In the genomic region with DNA sequence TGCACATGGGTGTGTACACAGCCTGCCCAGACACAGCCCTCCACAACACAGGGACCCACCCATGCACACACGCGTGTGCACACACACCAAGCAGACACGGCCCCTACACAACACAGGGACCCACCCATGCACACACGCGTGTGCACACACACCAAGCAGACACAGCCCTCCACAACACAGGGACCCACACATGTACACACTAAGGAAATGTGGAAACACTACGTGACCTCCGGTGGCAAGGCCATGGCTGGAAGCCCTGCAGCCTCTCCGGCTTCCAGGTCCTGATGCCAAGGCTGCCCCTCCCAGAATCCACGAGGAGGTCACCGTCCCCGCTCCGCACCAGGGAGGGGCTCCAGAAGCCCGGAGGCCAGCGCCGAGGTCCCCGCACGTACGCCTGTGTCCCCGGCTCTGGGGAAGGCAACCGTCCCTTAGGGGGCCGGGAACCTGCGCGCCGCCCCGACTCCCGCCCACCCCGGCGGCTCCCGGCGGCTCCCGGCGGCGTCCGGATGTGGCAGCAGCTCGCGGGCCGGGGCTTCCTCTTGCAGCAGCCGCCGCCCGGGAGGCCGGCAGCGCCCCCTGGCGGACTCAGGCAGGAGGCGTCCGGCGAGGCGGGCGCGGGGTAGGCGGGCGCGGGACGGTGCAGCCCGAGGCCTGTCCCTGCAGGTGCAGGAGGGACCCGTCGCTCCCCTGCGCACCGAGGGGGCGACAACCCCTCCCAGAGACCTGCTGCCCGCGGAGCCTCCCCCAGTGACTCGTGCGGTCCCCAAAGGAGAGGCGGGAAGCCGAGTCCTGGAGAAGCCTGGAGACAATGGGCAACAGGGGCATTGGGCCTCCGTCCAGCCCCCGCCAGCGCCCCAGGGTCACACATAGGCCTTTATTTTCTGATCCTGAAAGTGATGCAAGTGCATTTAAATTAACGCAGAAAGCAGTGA, we compare ENCODE assay signal across 1 cellular context.
A peak's percentile ranks its signal among the peaks of the same experiment; 100 is the strongest.
TF ChIP-seq lines count a peak whose summit lies in the region.

No MANE protein-coding gene starts in this region.

TF ChIP-seq in K562, 482 proteins besides CTCF, POLR2A, EP300 and RAD21 (continued from another document):
- TF ChIP-seq, protein P1, sequence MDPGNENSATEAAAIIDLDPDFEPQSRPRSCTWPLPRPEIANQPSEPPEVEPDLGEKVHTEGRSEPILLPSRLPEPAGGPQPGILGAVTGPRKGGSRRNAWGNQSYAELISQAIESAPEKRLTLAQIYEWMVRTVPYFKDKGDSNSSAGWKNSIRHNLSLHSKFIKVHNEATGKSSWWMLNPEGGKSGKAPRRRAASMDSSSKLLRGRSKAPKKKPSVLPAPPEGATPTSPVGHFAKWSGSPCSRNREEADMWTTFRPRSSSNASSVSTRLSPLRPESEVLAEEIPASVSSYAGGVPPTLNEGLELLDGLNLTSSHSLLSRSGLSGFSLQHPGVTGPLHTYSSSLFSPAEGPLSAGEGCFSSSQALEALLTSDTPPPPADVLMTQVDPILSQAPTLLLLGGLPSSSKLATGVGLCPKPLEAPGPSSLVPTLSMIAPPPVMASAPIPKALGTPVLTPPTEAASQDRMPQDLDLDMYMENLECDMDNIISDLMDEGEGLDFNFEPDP (CRISPR knock-in tag; IDR thresholded peaks at IDR 0.05): no peak
- 0 out of 2 replicates have a peak, but pooled peaks have one; percentile 8 for TF ChIP-seq KLF16 (IDR thresholded peaks at IDR 0.05)
- no peak for TF ChIP-seq MAFF (IDR thresholded peaks at IDR 0.05; ENCODE audit: low read length)
- TF ChIP-seq, protein P2, sequence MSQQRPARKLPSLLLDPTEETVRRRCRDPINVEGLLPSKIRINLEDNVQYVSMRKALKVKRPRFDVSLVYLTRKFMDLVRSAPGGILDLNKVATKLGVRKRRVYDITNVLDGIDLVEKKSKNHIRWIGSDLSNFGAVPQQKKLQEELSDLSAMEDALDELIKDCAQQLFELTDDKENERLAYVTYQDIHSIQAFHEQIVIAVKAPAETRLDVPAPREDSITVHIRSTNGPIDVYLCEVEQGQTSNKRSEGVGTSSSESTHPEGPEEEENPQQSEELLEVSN (IDR thresholded peaks at IDR 0.05; ENCODE audit: borderline replicate concordance in 1 of 2, extremely low read depth in 1 of 2, insufficient read depth in 1 of 2, insufficient read length in 1 of 2, low read depth in 1 of 2, low read length in 1 of 2, poor library complexity in 1 of 2, severe bottlenecking in 1 of 2): peak in 1 of 2 experiments; percentile 60
- TF ChIP-seq CBFA2T3 (IDR thresholded peaks at IDR 0.05): no peak
- TF ChIP-seq HSF4 (CRISPR knock-in tag; IDR thresholded peaks at IDR 0.05; ENCODE audit: borderline replicate concordance): no peak
- TF ChIP-seq, protein P3, sequence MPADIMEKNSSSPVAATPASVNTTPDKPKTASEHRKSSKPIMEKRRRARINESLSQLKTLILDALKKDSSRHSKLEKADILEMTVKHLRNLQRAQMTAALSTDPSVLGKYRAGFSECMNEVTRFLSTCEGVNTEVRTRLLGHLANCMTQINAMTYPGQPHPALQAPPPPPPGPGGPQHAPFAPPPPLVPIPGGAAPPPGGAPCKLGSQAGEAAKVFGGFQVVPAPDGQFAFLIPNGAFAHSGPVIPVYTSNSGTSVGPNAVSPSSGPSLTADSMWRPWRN (IDR thresholded peaks at IDR 0.05; ENCODE audit: low read depth): no peak
- TF ChIP-seq RBFOX2 (IDR thresholded peaks at IDR 0.05; ENCODE audit: low read depth, low read length): peak; percentile 46; the same call in 1 of the 2 replicates
- TF ChIP-seq OTX1 (CRISPR knock-in tag; IDR thresholded peaks at IDR 0.05): no peak
- TF ChIP-seq, protein P4, sequence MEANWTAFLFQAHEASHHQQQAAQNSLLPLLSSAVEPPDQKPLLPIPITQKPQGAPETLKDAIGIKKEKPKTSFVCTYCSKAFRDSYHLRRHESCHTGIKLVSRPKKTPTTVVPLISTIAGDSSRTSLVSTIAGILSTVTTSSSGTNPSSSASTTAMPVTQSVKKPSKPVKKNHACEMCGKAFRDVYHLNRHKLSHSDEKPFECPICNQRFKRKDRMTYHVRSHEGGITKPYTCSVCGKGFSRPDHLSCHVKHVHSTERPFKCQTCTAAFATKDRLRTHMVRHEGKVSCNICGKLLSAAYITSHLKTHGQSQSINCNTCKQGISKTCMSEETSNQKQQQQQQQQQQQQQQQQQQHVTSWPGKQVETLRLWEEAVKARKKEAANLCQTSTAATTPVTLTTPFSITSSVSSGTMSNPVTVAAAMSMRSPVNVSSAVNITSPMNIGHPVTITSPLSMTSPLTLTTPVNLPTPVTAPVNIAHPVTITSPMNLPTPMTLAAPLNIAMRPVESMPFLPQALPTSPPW (CRISPR knock-in tag; IDR thresholded peaks at IDR 0.05): peak; percentile 43; the same call in 1 of the 2 replicates
- no peak for TF ChIP-seq TAF1 (IDR thresholded peaks at IDR 0.05; ENCODE audit: control insufficient read depth, extremely low read depth, insufficient read depth, low read length, severe bottlenecking)
- TF ChIP-seq, protein P5, sequence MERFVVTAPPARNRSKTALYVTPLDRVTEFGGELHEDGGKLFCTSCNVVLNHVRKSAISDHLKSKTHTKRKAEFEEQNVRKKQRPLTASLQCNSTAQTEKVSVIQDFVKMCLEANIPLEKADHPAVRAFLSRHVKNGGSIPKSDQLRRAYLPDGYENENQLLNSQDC (CRISPR knock-in tag; IDR thresholded peaks at IDR 0.05): no peak
- peak; percentile 20 to 29; a peak in 2 of 4 replicates for TF ChIP-seq NRF1 (conservative IDR thresholded peaks at IDR 0.05 in 1 of 2, IDR thresholded peaks at IDR 0.05 in 1 of 2)
- TF ChIP-seq FOXA3 (CRISPR knock-in tag; conservative IDR thresholded peaks at IDR 0.05 in 1 of 2, IDR thresholded peaks at IDR 0.05 in 1 of 2): no peak
- no peak for TF ChIP-seq BHLHE40 (IDR thresholded peaks at IDR 0.05; ENCODE audit: low read length)
- TF ChIP-seq ZNF444 (CRISPR knock-in tag; IDR thresholded peaks at IDR 0.05): no peak
- TF ChIP-seq, protein P6, sequence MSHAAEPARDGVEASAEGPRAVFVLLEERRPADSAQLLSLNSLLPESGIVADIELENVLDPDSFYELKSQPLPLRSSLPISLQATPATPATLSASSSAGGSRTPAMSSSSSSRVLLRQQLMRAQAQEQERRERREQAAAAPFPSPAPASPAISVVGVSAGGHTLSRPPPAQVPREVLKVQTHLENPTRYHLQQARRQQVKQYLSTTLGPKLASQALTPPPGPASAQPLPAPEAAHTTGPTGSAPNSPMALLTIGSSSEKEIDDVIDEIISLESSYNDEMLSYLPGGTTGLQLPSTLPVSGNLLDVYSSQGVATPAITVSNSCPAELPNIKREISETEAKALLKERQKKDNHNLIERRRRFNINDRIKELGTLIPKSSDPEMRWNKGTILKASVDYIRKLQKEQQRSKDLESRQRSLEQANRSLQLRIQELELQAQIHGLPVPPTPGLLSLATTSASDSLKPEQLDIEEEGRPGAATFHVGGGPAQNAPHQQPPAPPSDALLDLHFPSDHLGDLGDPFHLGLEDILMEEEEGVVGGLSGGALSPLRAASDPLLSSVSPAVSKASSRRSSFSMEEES (CRISPR knock-in tag; IDR thresholded peaks at IDR 0.05): no peak
- TF ChIP-seq ETV5 (CRISPR knock-in tag; IDR thresholded peaks at IDR 0.05; ENCODE audit: low read depth): 0 out of 2 replicates have a peak, but pooled peaks have one; percentile 22
- peak in 1 of 3 experiments; percentile 23 for TF ChIP-seq YY1 (IDR thresholded peaks at IDR 0.05; ENCODE audit: borderline replicate concordance in 1 of 3, control insufficient read depth in 1 of 3, extremely low read depth in 1 of 3, insufficient read depth in 3 of 3, insufficient read length in 1 of 3, insufficient replicate concordance in 2 of 3, low read depth in 1 of 3, low read length in 2 of 3)
- TF ChIP-seq, protein P7, sequence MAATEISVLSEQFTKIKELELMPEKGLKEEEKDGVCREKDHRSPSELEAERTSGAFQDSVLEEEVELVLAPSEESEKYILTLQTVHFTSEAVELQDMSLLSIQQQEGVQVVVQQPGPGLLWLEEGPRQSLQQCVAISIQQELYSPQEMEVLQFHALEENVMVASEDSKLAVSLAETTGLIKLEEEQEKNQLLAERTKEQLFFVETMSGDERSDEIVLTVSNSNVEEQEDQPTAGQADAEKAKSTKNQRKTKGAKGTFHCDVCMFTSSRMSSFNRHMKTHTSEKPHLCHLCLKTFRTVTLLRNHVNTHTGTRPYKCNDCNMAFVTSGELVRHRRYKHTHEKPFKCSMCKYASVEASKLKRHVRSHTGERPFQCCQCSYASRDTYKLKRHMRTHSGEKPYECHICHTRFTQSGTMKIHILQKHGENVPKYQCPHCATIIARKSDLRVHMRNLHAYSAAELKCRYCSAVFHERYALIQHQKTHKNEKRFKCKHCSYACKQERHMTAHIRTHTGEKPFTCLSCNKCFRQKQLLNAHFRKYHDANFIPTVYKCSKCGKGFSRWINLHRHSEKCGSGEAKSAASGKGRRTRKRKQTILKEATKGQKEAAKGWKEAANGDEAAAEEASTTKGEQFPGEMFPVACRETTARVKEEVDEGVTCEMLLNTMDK (IDR thresholded peaks at IDR 0.05; ENCODE audit: borderline replicate concordance, insufficient read depth, low read depth, low read length, poor library complexity, severe bottlenecking): peak; percentile 60
- TF ChIP-seq MEF2A (IDR thresholded peaks at IDR 0.05; ENCODE audit: control insufficient read depth, low read depth, low read length): no peak
- TF ChIP-seq ELF4 (CRISPR knock-in tag; IDR thresholded peaks at IDR 0.05): no peak
- TF ChIP-seq SMAD3 (CRISPR knock-in tag; conservative IDR thresholded peaks at IDR 0.05): no peak
- peak in 1 of 2 experiments; percentile 50; a peak in 2 of 4 replicates for TF ChIP-seq MAZ (CRISPR knock-in tag; conservative IDR thresholded peaks at IDR 0.05 in 1 of 2, IDR thresholded peaks at IDR 0.05 in 1 of 2)
- peak; percentile 22; the same call in 1 of the 2 replicates for TF ChIP-seq ZBTB7A (IDR thresholded peaks at IDR 0.05; ENCODE audit: borderline replicate concordance, control insufficient read depth, low read depth, low read length)
- no peak for TF ChIP-seq FIP1L1 (IDR thresholded peaks at IDR 0.05; ENCODE audit: low read depth, low read length, poor library complexity, severe bottlenecking)
- TF ChIP-seq POLR2G (IDR thresholded peaks at IDR 0.05; ENCODE audit: low read depth, low read length): peak; percentile 67
- peak; percentile 66; the same call in 1 of the 2 replicates for TF ChIP-seq STAG1 (CRISPR knock-in tag; IDR thresholded peaks at IDR 0.05; ENCODE audit: borderline replicate concordance)
- peak; percentile 68 for TF ChIP-seq SMC3 (conservative IDR thresholded peaks at IDR 0.05; ENCODE audit: insufficient read depth, low read depth, low read length)
- TF ChIP-seq NFE2 (IDR thresholded peaks at IDR 0.05; ENCODE audit: low read depth): no peak
- TF ChIP-seq RNF2 (IDR thresholded peaks at IDR 0.05): no peak
- TF ChIP-seq SIN3A (IDR thresholded peaks at IDR 0.05; ENCODE audit: borderline replicate concordance in 2 of 2, control insufficient read depth in 1 of 2, low read depth in 2 of 2, low read length in 2 of 2): 0 out of 4 replicates have a peak, but pooled peaks of 1 of the 2 experiments have one; percentile 32
- no peak for TF ChIP-seq ILF3 (IDR thresholded peaks at IDR 0.05; ENCODE audit: borderline replicate concordance)
- peak; percentile 81; the same call in 1 of the 2 replicates for TF ChIP-seq RB1 (IDR thresholded peaks at IDR 0.05; ENCODE audit: low read depth)
- TF ChIP-seq BCL6 (CRISPR knock-in tag; IDR thresholded peaks at IDR 0.05): no peak
- no peak for TF ChIP-seq TAL1 (IDR thresholded peaks at IDR 0.05)
- peak; percentile 15; the same call in 1 of the 2 replicates for TF ChIP-seq SPI1 (IDR thresholded peaks at IDR 0.05; ENCODE audit: borderline replicate concordance, low read depth, low read length)
- TF ChIP-seq L3MBTL2 (IDR thresholded peaks at IDR 0.05): no peak
- TF ChIP-seq ZNF583 (CRISPR knock-in tag; IDR thresholded peaks at IDR 0.05): no peak
- no peak for TF ChIP-seq ZSCAN32 (CRISPR knock-in tag; IDR thresholded peaks at IDR 0.05)
- peak; percentile 39; the same call in 1 of the 2 replicates for TF ChIP-seq PHF8 (IDR thresholded peaks at IDR 0.05; ENCODE audit: borderline replicate concordance, low read length)
- TF ChIP-seq, protein P8, sequence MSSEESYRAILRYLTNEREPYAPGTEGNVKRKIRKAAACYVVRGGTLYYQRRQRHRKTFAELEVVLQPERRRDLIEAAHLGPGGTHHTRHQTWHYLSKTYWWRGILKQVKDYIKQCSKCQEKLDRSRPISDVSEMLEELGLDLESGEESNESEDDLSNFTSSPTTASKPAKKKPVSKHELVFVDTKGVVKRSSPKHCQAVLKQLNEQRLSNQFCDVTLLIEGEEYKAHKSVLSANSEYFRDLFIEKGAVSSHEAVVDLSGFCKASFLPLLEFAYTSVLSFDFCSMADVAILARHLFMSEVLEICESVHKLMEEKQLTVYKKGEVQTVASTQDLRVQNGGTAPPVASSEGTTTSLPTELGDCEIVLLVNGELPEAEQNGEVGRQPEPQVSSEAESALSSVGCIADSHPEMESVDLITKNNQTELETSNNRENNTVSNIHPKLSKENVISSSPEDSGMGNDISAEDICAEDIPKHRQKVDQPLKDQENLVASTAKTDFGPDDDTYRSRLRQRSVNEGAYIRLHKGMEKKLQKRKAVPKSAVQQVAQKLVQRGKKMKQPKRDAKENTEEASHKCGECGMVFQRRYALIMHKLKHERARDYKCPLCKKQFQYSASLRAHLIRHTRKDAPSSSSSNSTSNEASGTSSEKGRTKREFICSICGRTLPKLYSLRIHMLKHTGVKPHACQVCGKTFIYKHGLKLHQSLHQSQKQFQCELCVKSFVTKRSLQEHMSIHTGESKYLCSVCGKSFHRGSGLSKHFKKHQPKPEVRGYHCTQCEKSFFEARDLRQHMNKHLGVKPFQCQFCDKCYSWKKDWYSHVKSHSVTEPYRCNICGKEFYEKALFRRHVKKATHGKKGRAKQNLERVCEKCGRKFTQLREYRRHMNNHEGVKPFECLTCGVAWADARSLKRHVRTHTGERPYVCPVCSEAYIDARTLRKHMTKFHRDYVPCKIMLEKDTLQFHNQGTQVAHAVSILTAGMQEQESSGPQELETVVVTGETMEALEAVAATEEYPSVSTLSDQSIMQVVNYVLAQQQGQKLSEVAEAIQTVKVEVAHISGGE (CRISPR knock-in tag; IDR thresholded peaks at IDR 0.05): peak in 1 of 3 experiments; percentile 54; a peak in 1 of 6 replicates
